31 cellular contexts compared by ENCODE assay signal in genomic region chr18:21203096-21203495, GRCh38. TPM values are rescaled to one million over a fixed set of nuclear protein-coding genes. Genes with fewer than 3 reads are reported as not detected.
"Had no signal": no experiment of that assay in that cellular context is flagged by ENCODE, and none has a peak within 500 bp of the region (broad histone marks: within the 10 kb centered on the region; RNA-seq: fewer than 3 reads in every experiment).

No MANE protein-coding gene starts in this region.

- H3K9me3 ChIP-seq: adrenal gland, body of pancreas, Peyer's patch had no signal

- H3K27me3 ChIP-seq: adrenal gland, body of pancreas, Peyer's patch had no signal

- ATAC-seq: activated CD8-positive, alpha-beta T cell treated with anti-CD3 and anti-CD28 coated beads for 36 hours; activated naive CD4-positive, alpha-beta T cell treated with anti-CD3 and anti-CD28 coated beads, Interleukin-2, amount 50 U/mL, for 72 hours; body of pancreas; Right ventricle myocardium inferior had no signal

- H3K4me1 ChIP-seq: adrenal gland, body of pancreas, Peyer's patch had no signal

- H3K27ac ChIP-seq: adrenal gland, body of pancreas, Peyer's patch, RWPE1 had no signal

- H3K36me3 ChIP-seq: adrenal gland, Peyer's patch had no signal

- H3K4me3 ChIP-seq: adrenal gland, body of pancreas, Peyer's patch had no signal

- DNase-seq: activated CD4-positive, alpha-beta T cell treated with anti-CD3 and anti-CD28 coated beads, Interleukin-2, amount 10 ng/mL, durations not matched to agents 24 days and 14 days; activated CD4-positive, alpha-beta T cell treated with anti-CD3 and anti-CD28 coated beads, Interleukin-2, amount 50 U/mL, for 4 hours; activated CD8-positive, alpha-beta T cell treated with anti-CD3 and anti-CD28 coated beads for 36 hours; activated gamma-delta T cell treated with Interleukin-2 at 50 U/mL for 16 hours; activated naive CD4-positive, alpha-beta T cell treated with anti-CD3 and anti-CD28 coated beads for 36 hours; activated T-cell treated with anti-CD3 and anti-CD28 coated beads, Interleukin-2, amount 50 U/mL, for 24 hours; adrenal gland; body of pancreas; central memory CD4-positive, alpha-beta T cell; Karpas-422; KBM-7; NCI-H1092 treated with DMSO at 0.1 percent for 48 hours; NCI-H1417; NCI-H146; NCI-H187; NCI-H2029 treated with DMSO at 0.1 percent for 48 hours; NCI-H2107; NCI-H2171; NCI-H446; NCI-H510A treated with DMSO at 0.1 percent for 48 hours; Peyer's patch; SIG-M5; SW 1271; T1000 had no signal

RNA-seq across cellular contexts. Expression of gene GREB1L, which starts 38.9 kb away (rescaled TPM):
- total RNA-seq: activated CD4-positive, alpha-beta T cell treated with anti-CD3 and anti-CD28 coated beads, Interleukin-2, amount 10 ng/mL, durations not matched to agents 24 days and 14 days; activated CD8-positive, alpha-beta memory T cell treated with anti-CD3 and anti-CD28 coated beads for 36 hours; activated CD8-positive, alpha-beta T cell treated with anti-CD3 and anti-CD28 coated beads for 36 hours; activated naive CD4-positive, alpha-beta T cell treated with anti-CD3 and anti-CD28 coated beads for 36 hours; activated naive CD4-positive, alpha-beta T cell treated with anti-CD3 and anti-CD28 coated beads, Interleukin-2, amount 50 U/mL, for 72 hours; activated T-helper 2 cell treated with anti-CD3 and anti-CD28 coated beads, Interferon-gamma antibody, Interleukin-2, Interleukin-4, amounts not matched to agents 10 μg/mL and 5 μg/mL and 100 μg/mL, durations not matched to agents 14 hours and 24 hours and 36 hours; T-helper 1 cell treated with Interleukin-12 subunit alpha and Interleukin-12 subunit beta and Interleukin-4 antibody, amounts not matched to agents 30 ng/mL and 1 ng/mL, for 36 hours; T-helper 2 cell treated with Interferon-gamma antibody and Interleukin-4, amounts not matched to agents 100 ng/mL and 5 ng/mL, for 36 hours had no signal
